8 cellular contexts compared by ENCODE assay signal in genomic region chr11:68003846-68004550, GRCh38. TPM values are rescaled to one million over a fixed set of nuclear protein-coding genes. Genes with fewer than 3 reads are reported as not detected.
A peak's percentile ranks its signal among the peaks of the same experiment; 100 is the strongest.
DNase-seq lines count a peak whose midpoint lies in the region; ATAC-seq and TF ChIP-seq lines count a peak whose summit lies in the region.

Gene UNC93B1 (minus strand): TSS chr11:68004097. CDS start chr11:68004043, 54 bp downstream.

- H3K4me1 ChIP-seq in neural progenitor cell: no peaks in the 10 kb centered on the region

- H3F3A ChIP-seq in neural progenitor cell (ENCODE audit: low read depth): peaks cover 9% of the 10 kb centered on the region

- H3K4me3 ChIP-seq in AG04449 (ENCODE audit: low read depth, low read length) (peak within 1 kb of the TSS; percentile 69), fibroblast of pulmonary artery (replicated peaks; ENCODE audit: low read depth, low read length) (peak within 1 kb of the TSS; percentile 57), neural progenitor cell (peak within 1 kb of the TSS; percentile 72)

- H3K9me3 ChIP-seq in neural progenitor cell (ENCODE audit: low read depth): no peaks in the 10 kb centered on the region

- H3K9me3 Mint-ChIP-seq in activated T-helper 1 cell treated with anti-CD3 and anti-CD28 coated beads, Interleukin-12 subunit alpha, Interleukin-12 subunit beta, Interleukin-2, Interleukin-4 antibody, amounts not matched to agents 30 ng/mL and 10 ng/mL and 1 ng/mL, durations not matched to agents 14 hours and 24 hours and 36 hours: no peaks in the 10 kb centered on the region
- no peaks in the 10 kb centered on the region for H3K9me3 Mint-ChIP-seq in neural progenitor cell

- peaks cover 29% of the 10 kb centered on the region for H3K27me3 ChIP-seq in neural progenitor cell

- H3K4me2 ChIP-seq in neural progenitor cell: peak within 1 kb of the TSS; percentile 97

- peaks cover 27% of the 10 kb centered on the region for H3K4me1 Mint-ChIP-seq in activated T-helper 1 cell treated with anti-CD3 and anti-CD28 coated beads, Interleukin-12 subunit alpha, Interleukin-12 subunit beta, Interleukin-2, Interleukin-4 antibody, amounts not matched to agents 30 ng/mL and 10 ng/mL and 1 ng/mL, durations not matched to agents 14 hours and 24 hours and 36 hours (ENCODE audit: low read depth)
- H3K4me1 Mint-ChIP-seq in neural progenitor cell: peaks cover 24% of the 10 kb centered on the region

- H3K36me3 ChIP-seq in neural progenitor cell: no peaks in the 10 kb centered on the region

- peak within 1 kb of the TSS; percentile 74 for H2AFZ ChIP-seq in neural progenitor cell (replicated peaks)

- DNase-seq in AG04449 (ENCODE audit: low read depth, low spot score) (no peak), RPMI7951 (ENCODE audit: low read depth) (peak; percentile 89), fibroblast of pulmonary artery (ENCODE audit: low read depth) (peak; percentile 75), neural progenitor cell (ENCODE audit: low spot score) (peak; percentile 81), stromal cell of bone marrow (ENCODE audit: low read depth) (peak; percentile 57)
- DNase-seq in activated T-helper 1 cell treated with anti-CD3 and anti-CD28 coated beads, Interleukin-12 subunit alpha, Interleukin-12 subunit beta, Interleukin-2, Interleukin-4 antibody, amounts not matched to agents 30 ng/mL and 10 ng/mL and 1 ng/mL, durations not matched to agents 14 hours and 24 hours and 36 hours (ENCODE audit: low spot score): peak; percentile 81

- POLR2A ChIA-PET in AG04449 (lab: Yijun Ruan, JAX): no interaction called here

- ATAC-seq in GM18868 (IDR thresholded peaks at IDR 0.05; ENCODE audit: unreplicated experiment): peak; percentile 58
- ATAC-seq in HG03439 (IDR thresholded peaks at IDR 0.05; ENCODE audit: unreplicated experiment): peak; percentile 38

- peak within 1 kb of the TSS; percentile 85 for H3K4me3 Mint-ChIP-seq in activated T-helper 1 cell treated with anti-CD3 and anti-CD28 coated beads, Interleukin-12 subunit alpha, Interleukin-12 subunit beta, Interleukin-2, Interleukin-4 antibody, amounts not matched to agents 30 ng/mL and 10 ng/mL and 1 ng/mL, durations not matched to agents 14 hours and 24 hours and 36 hours
- H3K4me3 Mint-ChIP-seq in neural progenitor cell: peak within 1 kb of the TSS; percentile 87

- peaks cover 7% of the 10 kb centered on the region for H4K20me1 ChIP-seq in neural progenitor cell (ENCODE audit: low read depth)

- no peaks in the 10 kb centered on the region for H3K36me3 Mint-ChIP-seq in activated T-helper 1 cell treated with anti-CD3 and anti-CD28 coated beads, Interleukin-12 subunit alpha, Interleukin-12 subunit beta, Interleukin-2, Interleukin-4 antibody, amounts not matched to agents 30 ng/mL and 10 ng/mL and 1 ng/mL, durations not matched to agents 14 hours and 24 hours and 36 hours (ENCODE audit: low read depth)
- no peaks in the 10 kb centered on the region for H3K36me3 Mint-ChIP-seq in neural progenitor cell

- CTCF ChIA-PET in AG04449 (lab: Yijun Ruan, JAX): interaction anchor here (1.0 to 2.6 kb wide), 3 partner anchors 10 to 205 kb away, joined by 3 to 11 read pairs (median 4); no protein-coding TSS in a partner anchor

- no peaks in the 10 kb centered on the region for H3K79me2 ChIP-seq in neural progenitor cell (ENCODE audit: low read depth)

- intact Hi-C loops in activated T-helper 1 cell treated with anti-CD3 and anti-CD28 coated beads, Interleukin-12 subunit alpha, Interleukin-12 subunit beta, Interleukin-2, Interleukin-4 antibody, amounts not matched to agents 30 ng/mL and 10 ng/mL and 1 ng/mL, durations not matched to agents 14 hours and 24 hours and 36 hours (cut with micrococcal nuclease): loop anchor here (1.0 to 2.0 kb wide), 4 partner anchors 8 to 211 kb away; partner anchors contain the start of gene NDUFS8

- H3K27ac Mint-ChIP-seq in activated T-helper 1 cell treated with anti-CD3 and anti-CD28 coated beads, Interleukin-12 subunit alpha, Interleukin-12 subunit beta, Interleukin-2, Interleukin-4 antibody, amounts not matched to agents 30 ng/mL and 10 ng/mL and 1 ng/mL, durations not matched to agents 14 hours and 24 hours and 36 hours: peak within 1 kb of the TSS; percentile 82
- H3K27ac Mint-ChIP-seq in neural progenitor cell: no peak within 1 kb of the TSS

- TF ChIP-seq CTCF in AG04449 (IDR thresholded peaks at IDR 0.05; ENCODE audit: insufficient read depth, low read length, missing control alignments): no peak
- TF ChIP-seq CTCF in fibroblast of pulmonary artery (IDR thresholded peaks at IDR 0.05; ENCODE audit: low read length, missing control alignments): no peak
- no peak for TF ChIP-seq CTCF in neural progenitor cell (IDR thresholded peaks at IDR 0.05)

- no peak within 1 kb of the TSS for H3K27ac ChIP-seq in neural progenitor cell

- H3K9ac ChIP-seq in neural progenitor cell: no peak within 1 kb of the TSS

- H3K27me3 Mint-ChIP-seq in activated T-helper 1 cell treated with anti-CD3 and anti-CD28 coated beads, Interleukin-12 subunit alpha, Interleukin-12 subunit beta, Interleukin-2, Interleukin-4 antibody, amounts not matched to agents 30 ng/mL and 10 ng/mL and 1 ng/mL, durations not matched to agents 14 hours and 24 hours and 36 hours (ENCODE audit: insufficient read depth): no peaks in the 10 kb centered on the region
- H3K27me3 Mint-ChIP-seq in neural progenitor cell (ENCODE audit: insufficient read depth, low read depth): peaks cover 22% of the 10 kb centered on the region

RNA-seq across cellular contexts. Expression of gene UNC93B1, which starts in this region (rescaled TPM):
- total RNA-seq in RPMI7951 (2014; rRNA removed; shearing (Covaris generic)): 15.7 and 19.6 TPM in 2 replicates
- 13.9 and 14.8 TPM in 2 replicates for total RNA-seq in activated T-helper 1 cell treated with anti-CD3 and anti-CD28 coated beads, Interleukin-12 subunit alpha, Interleukin-12 subunit beta, Interleukin-2, Interleukin-4 antibody, amounts not matched to agents 30 ng/mL and 10 ng/mL and 1 ng/mL, durations not matched to agents 14 hours and 24 hours and 36 hours
- 8.8 and 11.1 TPM in 2 replicates for total RNA-seq in neural progenitor cell (ENCODE audit: low replicate concordance)
